Comparison of ENCODE assay signal across 8 cellular contexts in the genomic region with DNA sequence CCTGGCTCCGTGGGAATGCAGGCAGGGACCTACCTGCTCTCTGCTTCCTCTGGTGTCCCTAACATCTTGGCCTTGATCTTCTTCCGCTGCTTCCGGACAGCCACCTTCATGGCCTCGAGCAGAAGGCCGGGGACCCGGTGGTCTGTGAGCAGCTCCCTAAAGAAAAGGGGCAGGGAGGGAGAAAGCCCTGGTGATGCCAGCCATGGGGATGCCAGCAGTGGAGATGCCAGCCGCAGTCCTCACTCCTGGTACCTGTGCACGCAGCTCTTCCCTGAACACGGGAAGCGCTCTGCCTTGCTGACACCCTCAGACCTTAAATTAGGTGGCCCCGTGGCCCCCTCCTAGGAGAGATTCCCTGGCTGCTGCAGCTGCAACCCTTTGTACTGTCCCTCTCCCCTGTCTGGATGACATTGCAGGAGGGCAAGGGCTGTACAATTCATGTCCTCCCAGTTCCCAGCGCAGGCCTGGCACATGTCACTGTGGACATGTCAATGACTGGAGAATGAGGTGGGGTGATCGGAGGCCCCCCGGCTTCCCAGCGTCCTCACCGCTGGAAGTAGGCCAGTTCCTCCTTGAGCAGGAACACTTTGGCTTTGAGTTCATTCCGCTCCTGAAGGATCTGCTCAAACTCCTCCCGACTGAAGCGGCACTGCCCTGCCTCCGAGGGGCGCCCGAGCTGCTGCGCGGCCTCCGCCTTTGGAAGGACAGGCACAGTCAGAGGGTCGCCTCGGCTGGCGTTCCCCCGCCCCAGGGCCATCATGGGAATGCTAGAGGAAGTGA. TPM values are rescaled to one million over a fixed set of nuclear protein-coding genes. Genes with fewer than 3 reads are reported as not detected.
DNase-seq lines count a peak whose midpoint lies in the region; TF ChIP-seq lines count a peak whose summit lies in the region.

No MANE protein-coding gene starts in this region.

- peaks cover under 1% of the 10 kb centered on the region for H3K36me3 ChIP-seq in breast epithelium
- peaks cover 9 to 25% (median 20%) of the 10 kb centered on the region in 4 donors for H3K36me3 ChIP-seq in liver (ENCODE audit: control insufficient read depth in 4 of 4, insufficient read depth in 3 of 4, low read depth in 1 of 4, low read length in 3 of 4)
- peaks cover 26 to 32% (median 26%) of the 10 kb centered on the region in 3 donors for H3K36me3 ChIP-seq in tibial artery

- H3K9ac ChIP-seq in liver (ENCODE audit: low read depth in 1 of 2, low read length in 2 of 2), result peak overlapping the region in 1 of 2 donors; percentile 60

- no peak for TF ChIP-seq POLR2A in breast epithelium (IDR thresholded peaks at IDR 0.05)

- DNase-seq in EL (peak; percentile 32), HuH-7.5 (ENCODE audit: low spot score) (peak; percentile 63), breast epithelium (ENCODE audit: low spot score in 2 of 2) (no peak), tibial artery (peak in 1 of 2 donors; percentile 47), NCI-H446 treated with DMSO at 0.1 percent for 48 hours (lab: John Stamatoyannopoulos, UW) (no peak), NCI-H187 treated with DMSO at 0.1 percent for 48 hours (lab: John Stamatoyannopoulos, UW) (no peak)
- no peak for DNase-seq in stimulated activated CD4-positive, alpha-beta T cell treated with anti-CD3 and anti-CD28 coated beads, Interleukin-4, amount 100 ng/mL, for 24 hours

- no peaks in the 10 kb centered on the region for H3K27me3 ChIP-seq in breast epithelium
- H3K27me3 ChIP-seq in liver (ENCODE audit: control insufficient read depth in 4 of 4, insufficient read depth in 4 of 4, low read length in 3 of 4), result no peaks in the 10 kb centered on the region
- H3K27me3 ChIP-seq in tibial artery, result no peaks in the 10 kb centered on the region

- peak overlapping the region; percentile 73 to 80 (median 75) for H3K4me3 ChIP-seq in breast epithelium
- peak overlapping the region in 2 of 3 donors; percentile 49 to 64 for H3K4me3 ChIP-seq in liver (ENCODE audit: low read depth in 1 of 3, low read length in 3 of 3)
- H3K4me3 ChIP-seq in tibial artery, result peak overlapping the region; percentile 75 to 78

- H3K27ac ChIP-seq in breast epithelium (peak overlapping the region; percentile 75 to 92), liver (ENCODE audit: low read depth in 1 of 2, low read length in 2 of 2) (peak overlapping the region; percentile 66 to 77), tibial artery (peak overlapping the region; percentile 89 to 95)

- 66% methylated on average over 29 of the region's 29 CpGs for WGBS in liver

- TF ChIP-seq CTCF in breast epithelium (IDR thresholded peaks at IDR 0.05), result no peak
- TF ChIP-seq CTCF in liver (IDR thresholded peaks at IDR 0.05; ENCODE audit: low read depth, low read length, missing input control), result no peak
- no peak for TF ChIP-seq CTCF in tibial artery (IDR thresholded peaks at IDR 0.05)

- TF ChIP-seq RAD21 in liver (IDR thresholded peaks at IDR 0.05), result no peak

- intact Hi-C loops in breast epithelium (cut with DNase I; ENCODE audit: low total_unique reads) (loop anchor here (10.0 kb wide), 1 partner anchor 383 kb away; no protein-coding TSS in a partner anchor), tibial artery (cut with DNase I; ENCODE audit: low total_unique reads) (loop anchor here (5.0 to 10.0 kb wide), 2 partner anchors 76 to 383 kb away; no protein-coding TSS in a partner anchor)

- H3K4me1 ChIP-seq in breast epithelium (peaks cover 0 to 12% of the 10 kb centered on the region in 2 donors), liver (ENCODE audit: control insufficient read depth in 4 of 4, insufficient read depth in 4 of 4, low read length in 3 of 4) (peaks cover 11 to 63% (median 41%) of the 10 kb centered on the region in 4 donors), tibial artery (peaks cover 0 to 49% (median 36%) of the 10 kb centered on the region in 4 donors)

- H3K9me3 ChIP-seq in breast epithelium (no peaks in the 10 kb centered on the region), liver (ENCODE audit: control insufficient read depth in 4 of 4, low read length in 3 of 4) (no peaks in the 10 kb centered on the region), tibial artery (no peaks in the 10 kb centered on the region)

TF ChIP-seq in liver, 16 proteins besides CTCF, POLR2A, EP300 and RAD21:
- TF ChIP-seq ATF3 (IDR thresholded peaks at IDR 0.05) (no peak), FOXA2 (IDR thresholded peaks at IDR 0.05) (no peak), EGR1 (IDR thresholded peaks at IDR 0.05; ENCODE audit: low read depth in 2 of 2) (no peak), HNF4A (conservative IDR thresholded peaks at IDR 0.05) (no peak), RXRA (IDR thresholded peaks at IDR 0.05) (no peak), GABPA (IDR thresholded peaks at IDR 0.05 in 1 of 2, conservative IDR thresholded peaks at IDR 0.05 in 1 of 2) (no peak), REST (IDR thresholded peaks at IDR 0.05) (no peak), YY1 (IDR thresholded peaks at IDR 0.05) (no peak)
- TF ChIP-seq, protein P1, sequence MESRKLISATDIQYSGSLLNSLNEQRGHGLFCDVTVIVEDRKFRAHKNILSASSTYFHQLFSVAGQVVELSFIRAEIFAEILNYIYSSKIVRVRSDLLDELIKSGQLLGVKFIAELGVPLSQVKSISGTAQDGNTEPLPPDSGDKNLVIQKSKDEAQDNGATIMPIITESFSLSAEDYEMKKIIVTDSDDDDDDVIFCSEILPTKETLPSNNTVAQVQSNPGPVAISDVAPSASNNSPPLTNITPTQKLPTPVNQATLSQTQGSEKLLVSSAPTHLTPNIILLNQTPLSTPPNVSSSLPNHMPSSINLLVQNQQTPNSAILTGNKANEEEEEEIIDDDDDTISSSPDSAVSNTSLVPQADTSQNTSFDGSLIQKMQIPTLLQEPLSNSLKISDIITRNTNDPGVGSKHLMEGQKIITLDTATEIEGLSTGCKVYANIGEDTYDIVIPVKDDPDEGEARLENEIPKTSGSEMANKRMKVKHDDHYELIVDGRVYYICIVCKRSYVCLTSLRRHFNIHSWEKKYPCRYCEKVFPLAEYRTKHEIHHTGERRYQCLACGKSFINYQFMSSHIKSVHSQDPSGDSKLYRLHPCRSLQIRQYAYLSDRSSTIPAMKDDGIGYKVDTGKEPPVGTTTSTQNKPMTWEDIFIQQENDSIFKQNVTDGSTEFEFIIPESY (IDR thresholded peaks at IDR 0.05), result no peak

RNA-seq across cellular contexts. Expression of gene RILP, which starts 1.7 kb away (rescaled TPM):
- total RNA-seq in breast epithelium (10 to 100 TPM; 15.4 to 42.7 (median 31.1) TPM), liver (10 to 100 TPM; 26.5 to 47.4 TPM)
- 10 to 100 TPM in 1 of 2 donors, 1 to 10 TPM in 1; 7.9 to 18.5 TPM for polyA plus RNA-seq in liver

RNA-seq across cellular contexts. Expression of gene SCARF1, which starts 2.5 kb away (rescaled TPM):
- total RNA-seq in breast epithelium (10 to 100 TPM in 1 of 3 donors, 1 to 10 TPM in 2; 4.2 to 11.5 (median 6.6) TPM), liver (10 to 100 TPM; 10.9 to 11.9 TPM)
- polyA plus RNA-seq in liver, result 1 to 10 TPM; 1.3 to 5.9 TPM

RNA-seq across cellular contexts. Expression of gene SLC43A2, which starts 19.4 kb away (rescaled TPM):
- total RNA-seq in breast epithelium (10 to 100 TPM; 13.8 to 18.9 (median 14.9) TPM), liver (1 to 10 TPM; 4.8 to 7.9 TPM)
- polyA plus RNA-seq in liver, result 1 to 10 TPM in 1 of 2 donors, under 1 TPM in 1; 0.63 to 4.7 TPM

RNA-seq across cellular contexts. Expression of gene PRPF8, which starts 36.7 kb away (rescaled TPM):
- total RNA-seq in breast epithelium, result 100 to 1,000 TPM; 173 to 183 (median 176) TPM
- 100 to 1,000 TPM; 103 to 110 TPM for total RNA-seq in liver
- polyA plus RNA-seq in liver, result 10 to 100 TPM; 50.2 to 61.1 TPM

Comparison
In these comparisons a context has a peak if more than half of its experiments do, and no peak if none do; other contexts are left out.
1. DNase-seq: peak in EL (single experiment) and HuH-7.5 (single experiment); none in breast epithelium (0 of 2), NCI-H446 treated with DMSO at 0.1 percent for 48 hours (single experiment), stimulated activated CD4-positive, alpha-beta T cell treated with anti-CD3 and anti-CD28 coated beads, Interleukin-4, amount 100 ng/mL, for 24 hours (single experiment) and NCI-H187 treated with DMSO at 0.1 percent for 48 hours (single experiment).
2. Peak in every context shown above with its lines, with median percentiles within 50 percentile points of each other: H3K27ac ChIP-seq and H3K4me3 ChIP-seq.